In the genomic region with DNA sequence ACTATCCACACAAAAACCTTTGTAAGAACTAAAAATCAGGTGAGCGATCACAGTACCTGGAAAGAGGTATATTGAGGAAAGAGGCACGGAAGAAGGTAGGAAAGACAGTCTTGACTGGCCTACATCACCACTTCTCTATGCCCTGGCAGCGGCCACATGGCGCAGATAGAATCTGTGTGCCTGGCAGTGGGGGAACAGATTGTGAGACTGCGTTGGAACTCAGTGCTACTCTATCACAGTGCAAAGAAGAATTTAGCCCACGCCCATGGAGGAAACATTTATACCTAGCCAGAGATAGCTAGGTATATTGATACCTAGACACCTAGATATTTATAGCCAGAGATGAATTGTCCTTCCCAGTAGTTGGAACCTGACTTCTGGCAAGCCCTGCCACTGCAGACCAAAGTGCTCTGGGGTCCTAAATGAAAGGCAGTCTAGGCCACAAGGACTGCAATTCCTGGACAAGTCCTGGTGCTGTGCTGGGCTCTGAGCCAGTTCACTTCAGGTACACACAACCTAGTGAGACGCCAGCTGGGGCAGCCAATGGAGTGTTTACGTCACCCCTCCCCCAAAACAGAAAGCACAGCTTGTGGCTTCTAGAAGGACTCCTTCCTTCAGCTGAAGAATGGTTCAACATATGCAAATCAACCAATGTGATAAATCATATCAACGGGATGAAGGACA, we compare ENCODE assay signal across 14 cellular contexts. TPM values are rescaled to one million over a fixed set of nuclear protein-coding genes. Genes with fewer than 3 reads are reported as not detected.
DNase-seq lines count a peak whose midpoint lies in the region; ATAC-seq and TF ChIP-seq lines count a peak whose summit lies in the region.
"Had no signal": no experiment of that assay in that cellular context is flagged by ENCODE, and none has a peak within 500 bp of the region (broad histone marks: within the 10 kb centered on the region; RNA-seq: fewer than 3 reads in every experiment).

No MANE protein-coding gene starts in this region.

- H3K4me1 ChIP-seq in KMS-11 (ENCODE audit: low read depth, poor library complexity, severe bottlenecking) = peaks cover 39% of the 10 kb centered on the region

- H3K4me2 ChIP-seq in KMS-11 = 0 out of 2 replicates have a peak overlapping the region, but pooled peaks have one; percentile 14

- no peak overlapping the region for H3K4me3 Mint-ChIP-seq in natural killer cell treated with Interleukin-12 subunit alpha and Interleukin-12 subunit beta and Interleukin-15 and Interleukin-18, amount 100 ng/mL, for 72 hours
- H3K4me3 Mint-ChIP-seq: activated naive CD8-positive, alpha-beta T cell treated with anti-CD3 and anti-CD28 coated beads, Interleukin-2, amount 10 ng/mL, durations not matched to agents 7 days and 5 days had no signal

- peak; percentile 15 for ATAC-seq in esophagus mucosa
- ATAC-seq in natural killer cell treated with Interleukin-12 subunit alpha and Interleukin-12 subunit beta and Interleukin-15 and Interleukin-18, amount 100 ng/mL, for 72 hours = no peak
- ATAC-seq in GM21737 (IDR thresholded peaks at IDR 0.05; ENCODE audit: unreplicated experiment) = no peak
- ATAC-seq: activated CD4-positive, CD25-positive, alpha-beta regulatory T cell treated with anti-CD3 and anti-CD28 coated beads, Interleukin-2, amount 50 U/mL, for 24 hours had no signal

- no peak for TF ChIP-seq POLR2A in lower leg skin (IDR thresholded peaks at IDR 0.05)

- no peak overlapping the region for H3K9ac ChIP-seq in KMS-11

- no peaks in the 10 kb centered on the region for H3K27me3 ChIP-seq in KMS-11 (ENCODE audit: insufficient read depth, low read depth)

- peaks cover 19 to 25% of the 10 kb centered on the region in 2 donors for H3K4me1 Mint-ChIP-seq in natural killer cell treated with Interleukin-12 subunit alpha and Interleukin-12 subunit beta and Interleukin-15 and Interleukin-18, amount 100 ng/mL, for 72 hours (ENCODE audit: low read depth in 2 of 2)

- no peak overlapping the region for H3K27ac Mint-ChIP-seq in natural killer cell treated with Interleukin-12 subunit alpha and Interleukin-12 subunit beta and Interleukin-15 and Interleukin-18, amount 100 ng/mL, for 72 hours
- H3K27ac Mint-ChIP-seq: activated naive CD8-positive, alpha-beta T cell treated with anti-CD3 and anti-CD28 coated beads, Interleukin-2, amount 10 ng/mL, durations not matched to agents 7 days and 5 days had no signal

- DNase-seq in D341Med (ENCODE audit: low spot score) = peak; percentile 24
- DNase-seq in NCI-H774 (lab: John Stamatoyannopoulos, UW) = peak; percentile 64
- DNase-seq in natural killer cell treated with Interleukin-12 subunit alpha and Interleukin-12 subunit beta and Interleukin-15 and Interleukin-18, amount 100 ng/mL, for 72 hours (ENCODE audit: low spot score) = no peak
- DNase-seq in activated CD4-positive, CD25-positive, alpha-beta regulatory T cell (lab: John Stamatoyannopoulos, UW) = no peak
- DNase-seq in lower leg skin (ENCODE audit: low spot score in 2 of 2) = no peak
- DNase-seq: activated naive CD8-positive, alpha-beta T cell treated with anti-CD3 and anti-CD28 coated beads, Interleukin-2, amount 10 ng/mL, durations not matched to agents 7 days and 5 days; IMR-90; kidney; NCI-H146 had no signal

- H3K36me3 Mint-ChIP-seq in natural killer cell treated with Interleukin-12 subunit alpha and Interleukin-12 subunit beta and Interleukin-15 and Interleukin-18, amount 100 ng/mL, for 72 hours = peaks cover 41% of the 10 kb centered on the region

- H3K9me3 Mint-ChIP-seq in natural killer cell treated with Interleukin-12 subunit alpha and Interleukin-12 subunit beta and Interleukin-15 and Interleukin-18, amount 100 ng/mL, for 72 hours = no peaks in the 10 kb centered on the region

- H3K27me3 Mint-ChIP-seq in natural killer cell treated with Interleukin-12 subunit alpha and Interleukin-12 subunit beta and Interleukin-15 and Interleukin-18, amount 100 ng/mL, for 72 hours = peaks cover 14 to 18% of the 10 kb centered on the region in 2 donors

- WGBS in lower leg skin, 2 donors = 91 to 93% methylated on average over 9 of the region's 9 CpGs

- intact Hi-C loops in lower leg skin (cut with DNase I; ENCODE audit: low total_unique reads) = no loop called here

- H3K79me2 ChIP-seq in KMS-11 (ENCODE audit: insufficient read depth, low read depth) = no peaks in the 10 kb centered on the region

- no peaks in the 10 kb centered on the region for H4K20me1 ChIP-seq in KMS-11 (ENCODE audit: insufficient read depth)

- no peak for TF ChIP-seq CTCF in KMS-11 (conservative IDR thresholded peaks at IDR 0.05; ENCODE audit: low read depth, low read length)
- no peak for TF ChIP-seq CTCF in lower leg skin (IDR thresholded peaks at IDR 0.05)

- H2AFZ ChIP-seq in KMS-11 (ENCODE audit: low read depth) = no peak overlapping the region

- no peak overlapping the region for H3K27ac ChIP-seq in KMS-11
- H3K27ac ChIP-seq: epithelial cell of prostate had no signal

- peaks cover 23% of the 10 kb centered on the region for H3K36me3 ChIP-seq in KMS-11 (ENCODE audit: insufficient read depth)

- H3K4me3 ChIP-seq in KMS-11 (IDR thresholded peaks at IDR 0.05; ENCODE audit: insufficient read depth, low read depth, low read length) (no peak overlapping the region), lower leg skin (ENCODE audit: low read depth, poor library complexity, severe bottlenecking) (no peak overlapping the region)

RNA-seq across cellular contexts. Expression of gene DHX9, which starts 51.9 kb away (rescaled TPM):
- 93.7 TPM for total RNA-seq in esophagus mucosa
- 100 to 1,000 TPM; 217 to 247 TPM for total RNA-seq in natural killer cell treated with Interleukin-12 subunit alpha and Interleukin-12 subunit beta and Interleukin-15 and Interleukin-18, amount 100 ng/mL, for 72 hours
- 100 to 1,000 TPM in 2 of 4 donors, 10 to 100 TPM in 2; 49.6 to 105 (median 87.5) TPM for total RNA-seq in lower leg skin

Comparison
In these comparisons a context has a peak if more than half of its experiments do, and no peak if none do; other contexts are left out.
1. DNase-seq: peak in D341Med (single experiment) and NCI-H774 (single experiment); none in natural killer cell treated with Interleukin-12 subunit alpha and Interleukin-12 subunit beta and Interleukin-15 and Interleukin-18, amount 100 ng/mL, for 72 hours (single experiment), activated CD4-positive, CD25-positive, alpha-beta regulatory T cell (0 of 4) and lower leg skin (0 of 2).